8 cellular contexts compared by ENCODE assay signal in genomic region chr1:20662110-20662475, GRCh38. TPM values are rescaled to one million over a fixed set of nuclear protein-coding genes. Genes with fewer than 3 reads are reported as not detected.
DNase-seq lines count a peak whose midpoint lies in the region; ATAC-seq and TF ChIP-seq lines count a peak whose summit lies in the region.

No MANE protein-coding gene starts in this region.

- peaks cover 42% of the 10 kb centered on the region for H3K79me2 ChIP-seq in mammary epithelial cell (ENCODE audit: insufficient read depth, low read length)

- no peak for ATAC-seq in GM21528 (IDR thresholded peaks at IDR 0.05; ENCODE audit: low FRiP score, unreplicated experiment)
- ATAC-seq in HG02970 (IDR thresholded peaks at IDR 0.05; ENCODE audit: low FRiP score, unreplicated experiment): no peak

- 71% methylated on average over 7 of the region's 7 CpGs for WGBS in mammary epithelial cell (ENCODE audit: low coverage, missing lambda C conversion rate)

- H3K9ac ChIP-seq in HUES6 (ENCODE audit: low read length) (peak overlapping the region; percentile 91), mammary epithelial cell (ENCODE audit: insufficient read depth, low read length) (peak overlapping the region; percentile 63), muscle layer of colon (ENCODE audit: low read length) (peak overlapping the region; percentile 44)

- H3K9me3 ChIP-seq in A673 (ENCODE audit: low read depth, low read length, poor library complexity, severe bottlenecking) (no peaks in the 10 kb centered on the region), HUES6 (ENCODE audit: control insufficient read depth, insufficient read depth, low read depth, low read length) (no peaks in the 10 kb centered on the region), mammary epithelial cell (replicated peaks; ENCODE audit: insufficient read depth, low read length) (no peaks in the 10 kb centered on the region), muscle layer of colon (ENCODE audit: low read length) (no peaks in the 10 kb centered on the region)

- H4K20me1 ChIP-seq in mammary epithelial cell (ENCODE audit: insufficient read depth, low read length): no peaks in the 10 kb centered on the region

- peak overlapping the region; percentile 82 for H3K4me2 ChIP-seq in mammary epithelial cell (ENCODE audit: insufficient read depth, low read depth, low read length)

- H3K4me3 ChIP-seq in A673 (ENCODE audit: low read depth, low read length, poor library complexity, severe bottlenecking): peak overlapping the region; percentile 86
- peak overlapping the region; percentile 86 for H3K4me3 ChIP-seq in HUES6 (ENCODE audit: low read depth, low read length)
- peak overlapping the region; percentile 90 to 98 (median 95) for H3K4me3 ChIP-seq in mammary epithelial cell (replicated peaks in 1 of 3; ENCODE audit: insufficient read depth in 1 of 3, low read depth in 2 of 3, low read length in 3 of 3)
- peak overlapping the region; percentile 88 to 90 for H3K4me3 ChIP-seq in muscle layer of colon (ENCODE audit: low read depth in 1 of 2, low read length in 2 of 2)

- dilution Hi-C loops in mammary epithelial cell (cut with HindIII; ENCODE audit: low sequenced_read_pairs): no loop called here

- in situ Hi-C loops in mammary epithelial cell (cut with MboI; ENCODE audit: low sequenced_read_pairs in 2 of 2): no loop called here

- DNase-seq in A673 (ENCODE audit: low spot score): no peak
- no peak for DNase-seq in mammary epithelial cell
- DNase-seq in hypothalamus (lab: John Stamatoyannopoulos, UW): no peak
- DNase-seq in amygdala (lab: John Stamatoyannopoulos, UW): no peak

- POLR2A ChIA-PET in A673 (lab: Charles Lee; ENCODE audit: low non-redundant PET): no interaction called here

- H3K4me1 ChIP-seq in A673 (ENCODE audit: insufficient read depth, low read length, poor library complexity, severe bottlenecking): peaks cover 10% of the 10 kb centered on the region
- H3K4me1 ChIP-seq in HUES6 (ENCODE audit: control insufficient read depth, insufficient read depth, low read length): peaks cover 9% of the 10 kb centered on the region; the same call in 1 of the 2 replicates
- H3K4me1 ChIP-seq in mammary epithelial cell (ENCODE audit: insufficient read depth, low read length): peaks cover 20% of the 10 kb centered on the region
- H3K4me1 ChIP-seq in muscle layer of colon (ENCODE audit: insufficient read depth, low read length): peaks cover 20% of the 10 kb centered on the region

- no TSS peak for BruUV-seq in A673 (replicated peaks; lab: Mats Ljungman, UMichigan)
- BruUV-seq in mammary epithelial cell (replicated peaks; lab: Mats Ljungman, UMichigan): no TSS peak

- no peaks in the 10 kb centered on the region for H3K27me3 ChIP-seq in A673 (replicated peaks; ENCODE audit: insufficient read depth, low read depth, low read length, poor library complexity)
- H3K27me3 ChIP-seq in HUES6 (ENCODE audit: control insufficient read depth, insufficient read depth, low read length): no peaks in the 10 kb centered on the region
- no peaks in the 10 kb centered on the region for H3K27me3 ChIP-seq in mammary epithelial cell (ENCODE audit: insufficient read depth, low read length)
- no peaks in the 10 kb centered on the region for H3K27me3 ChIP-seq in muscle layer of colon (ENCODE audit: control insufficient read depth in 1 of 2, insufficient read depth in 2 of 2, low read length in 2 of 2)

- H2AFZ ChIP-seq in mammary epithelial cell (ENCODE audit: low read depth, low read length): peak overlapping the region; percentile 90

- CTCF ChIA-PET in A673 (lab: Charles Lee) (interaction anchor here (0.6 to 1.3 kb wide), 2 partner anchors 35 to 241 kb away, joined by 3 to 6 read pairs; no protein-coding TSS in a partner anchor), mammary epithelial cell (lab: Charles Lee; ENCODE audit: low non-redundant PET) (interaction anchor here (0.6 to 0.7 kb wide), 2 partner anchors 32 to 87 kb away, joined by 3 read pairs; no protein-coding TSS in a partner anchor)

- intact Hi-C loops in A673 (cut with micrococcal nuclease; ENCODE audit: unreplicated experiment) (no loop called here), mammary epithelial cell (cut with micrococcal nuclease) (no loop called here)

- no peak for TF ChIP-seq CTCF in A673 (conservative IDR thresholded peaks at IDR 0.05; ENCODE audit: low read depth, low read length)
- no peak for TF ChIP-seq CTCF in mammary epithelial cell (conservative IDR thresholded peaks at IDR 0.05 in 1 of 2, IDR thresholded peaks at IDR 0.05 in 1 of 2; ENCODE audit: extremely low read depth in 1 of 2, insufficient read depth in 1 of 2, low read depth in 1 of 2, low read length in 2 of 2)

- H3K27ac ChIP-seq in A673 (ENCODE audit: low read depth, low read length, poor library complexity, severe bottlenecking) (peak overlapping the region; percentile 75), HUES6 (ENCODE audit: low read depth, low read length) (peak overlapping the region; percentile 62; the same call in 1 of the 2 replicates), mammary epithelial cell (ENCODE audit: insufficient read depth, low read depth, low read length) (no peak overlapping the region), muscle layer of colon (ENCODE audit: low read depth, low read length) (peak overlapping the region; percentile 67)

- peaks cover 28% of the 10 kb centered on the region for H3K36me3 ChIP-seq in A673 (ENCODE audit: insufficient read depth, low read length, poor library complexity, severe bottlenecking)
- peaks cover 25% of the 10 kb centered on the region for H3K36me3 ChIP-seq in HUES6 (ENCODE audit: control insufficient read depth, insufficient read depth, low read length)
- no peaks in the 10 kb centered on the region for H3K36me3 ChIP-seq in mammary epithelial cell (ENCODE audit: insufficient read depth, low read length)
- H3K36me3 ChIP-seq in muscle layer of colon (ENCODE audit: insufficient read depth, low read length): peaks cover 14% of the 10 kb centered on the region

RNA-seq across cellular contexts. Expression of gene DDOST, which starts 0.9 kb away (rescaled TPM):
- total RNA-seq in A673 (2021): 230 and 238 TPM in 2 replicates
- 100 to 1,000 TPM; 181 to 238 TPM for total RNA-seq in mammary epithelial cell
- polyA plus RNA-seq in mammary epithelial cell: 320 TPM
- 162 TPM for polyA minus RNA-seq in mammary epithelial cell

RNA-seq across cellular contexts. Expression of gene PINK1, which starts 28.8 kb away (rescaled TPM):
- total RNA-seq in A673 (2021) (7.2 and 13.3 TPM in 2 replicates), mammary epithelial cell (10 to 100 TPM; 57.2 to 90.0 TPM)
- polyA plus RNA-seq in mammary epithelial cell: 55.6 TPM
- 23.6 TPM for polyA minus RNA-seq in mammary epithelial cell

RNA-seq across cellular contexts. Expression of gene KIF17, which starts 55.7 kb away (rescaled TPM):
- 0.28 and 0.71 TPM in 2 replicates for total RNA-seq in A673 (2021)
- total RNA-seq in mammary epithelial cell: under 1 TPM; 0.83 to 0.99 TPM
- polyA plus RNA-seq in mammary epithelial cell: 0.41 TPM
- polyA minus RNA-seq in mammary epithelial cell: not detected
